Comparison of ENCODE assay signal across 20 cellular contexts in genomic region chr3:7640787-7641186, GRCh38.
DNase-seq lines count a peak whose midpoint lies in the region; ATAC-seq, FAIRE-seq and TF ChIP-seq lines count a peak whose summit lies in the region.
"Had no signal": no experiment of that assay in that cellular context is flagged by ENCODE, and none has a peak within 500 bp of the region (broad histone marks: within the 10 kb centered on the region; RNA-seq: fewer than 3 reads in every experiment).

No MANE protein-coding gene starts in this region.

- H2AFZ ChIP-seq in astrocyte (ENCODE audit: low read depth, low read length): no peak overlapping the region

- intact Hi-C loops in esophagus squamous epithelium (cut with DNase I): no loop called here

- no peak for TF ChIP-seq CTCF in astrocyte (IDR thresholded peaks at IDR 0.05; ENCODE audit: insufficient read depth, low read depth, low read length)
- TF ChIP-seq CTCF in esophagus squamous epithelium (IDR thresholded peaks at IDR 0.05): no peak

- H3K4me3 ChIP-seq in astrocyte (ENCODE audit: insufficient read depth, low read depth, low read length): no peak overlapping the region
- no peak overlapping the region for H3K4me3 ChIP-seq in small intestine (ENCODE audit: low read depth in 1 of 2, low read length in 2 of 2)
- no peak overlapping the region for H3K4me3 ChIP-seq in esophagus squamous epithelium

- H3K4me2 ChIP-seq in astrocyte (ENCODE audit: low read length): no peak overlapping the region

- peak; percentile 46 for ATAC-seq in stimulated activated naive CD8-positive, alpha-beta T cell treated with anti-CD3 and anti-CD28 coated beads, Interleukin-15, Interleukin-2, amounts not matched to agents 100 U/mL and 50 U/mL, for 24 hours
- no peak for ATAC-seq in stimulated activated naive CD8-positive, alpha-beta T cell treated with anti-CD3 and anti-CD28 coated beads, Interleukin-15, amount 100 ng/mL, for 72 hours
- ATAC-seq in left lobe of liver (peak; percentile 81), HG03045 (IDR thresholded peaks at IDR 0.05; ENCODE audit: unreplicated experiment) (no peak)
- ATAC-seq: PC-3 had no signal

- no peak overlapping the region for H3K4me3 Mint-ChIP-seq in stimulated activated naive CD8-positive, alpha-beta T cell treated with anti-CD3 and anti-CD28 coated beads, Interleukin-15, amount 100 ng/mL, for 72 hours
- H3K4me3 Mint-ChIP-seq in astrocyte (ENCODE audit: unreplicated experiment): no peak overlapping the region
- H3K4me3 Mint-ChIP-seq: CD14-positive monocyte had no signal

- H3K79me2 ChIP-seq in astrocyte (ENCODE audit: insufficient read depth, low read length): no peaks in the 10 kb centered on the region

- no peak for FAIRE-seq in astrocyte (lab: Jason Lieb, UNC)
- peak; percentile 61 for FAIRE-seq in small intestine (lab: Jason Lieb, UNC)
- FAIRE-seq: H54 had no signal

- H3K27me3 Mint-ChIP-seq in stimulated activated naive CD8-positive, alpha-beta T cell treated with anti-CD3 and anti-CD28 coated beads, Interleukin-15, amount 100 ng/mL, for 72 hours: no peaks in the 10 kb centered on the region
- H3K27me3 Mint-ChIP-seq in astrocyte (ENCODE audit: low read depth, unreplicated experiment): no peaks in the 10 kb centered on the region

- H3K27me3 ChIP-seq in astrocyte (ENCODE audit: insufficient read depth, low read length): no peaks in the 10 kb centered on the region
- no peaks in the 10 kb centered on the region for H3K27me3 ChIP-seq in small intestine (ENCODE audit: control insufficient read depth in 2 of 2, insufficient read depth in 2 of 2, low read length in 2 of 2)
- H3K27me3 ChIP-seq in esophagus squamous epithelium: no peaks in the 10 kb centered on the region

- H3K27ac ChIP-seq in astrocyte (ENCODE audit: low read depth, low read length): no peak overlapping the region
- H3K27ac ChIP-seq in small intestine (ENCODE audit: low read depth in 1 of 2, low read length in 1 of 2): no peak overlapping the region
- H3K27ac ChIP-seq in esophagus squamous epithelium: no peak overlapping the region
- H3K27ac ChIP-seq: RWPE1 had no signal

- no peak overlapping the region for H3K27ac Mint-ChIP-seq in stimulated activated naive CD8-positive, alpha-beta T cell treated with anti-CD3 and anti-CD28 coated beads, Interleukin-15, amount 100 ng/mL, for 72 hours
- H3K27ac Mint-ChIP-seq in astrocyte (ENCODE audit: unreplicated experiment): no peak overlapping the region
- H3K27ac Mint-ChIP-seq: CD14-positive monocyte had no signal

- no peaks in the 10 kb centered on the region for H3K4me1 ChIP-seq in astrocyte (ENCODE audit: insufficient read depth, low read length)
- H3K4me1 ChIP-seq in small intestine (ENCODE audit: control insufficient read depth in 2 of 2, insufficient read depth in 1 of 2, low read depth in 1 of 2, low read length in 1 of 2): peaks cover 3 to 14% of the 10 kb centered on the region in 2 donors
- no peaks in the 10 kb centered on the region for H3K4me1 ChIP-seq in esophagus squamous epithelium

- peaks cover 4 to 6% of the 10 kb centered on the region in 2 donors for H3K9me3 Mint-ChIP-seq in stimulated activated naive CD8-positive, alpha-beta T cell treated with anti-CD3 and anti-CD28 coated beads, Interleukin-15, amount 100 ng/mL, for 72 hours
- H3K9me3 Mint-ChIP-seq in astrocyte (ENCODE audit: unreplicated experiment): peaks cover 3% of the 10 kb centered on the region

- H3K9me3 ChIP-seq in astrocyte (ENCODE audit: insufficient read depth, low read depth, low read length): no peaks in the 10 kb centered on the region
- no peaks in the 10 kb centered on the region for H3K9me3 ChIP-seq in small intestine (ENCODE audit: control insufficient read depth, low read depth)
- no peaks in the 10 kb centered on the region for H3K9me3 ChIP-seq in esophagus squamous epithelium

- H3K36me3 ChIP-seq in astrocyte (ENCODE audit: insufficient read depth, low read length) (no peaks in the 10 kb centered on the region), small intestine (ENCODE audit: control insufficient read depth in 2 of 2, insufficient read depth in 2 of 2, low read length in 2 of 2) (no peaks in the 10 kb centered on the region), esophagus squamous epithelium (no peaks in the 10 kb centered on the region)

- H3K36me3 Mint-ChIP-seq in astrocyte (ENCODE audit: low read depth, unreplicated experiment): no peaks in the 10 kb centered on the region
- H3K36me3 Mint-ChIP-seq: CD14-positive monocyte had no signal

- no peaks in the 10 kb centered on the region for H4K20me1 ChIP-seq in astrocyte (ENCODE audit: insufficient read depth, low read length)

- H3K9ac ChIP-seq in astrocyte (ENCODE audit: low read length): no peak overlapping the region

- H3K4me1 Mint-ChIP-seq in stimulated activated naive CD8-positive, alpha-beta T cell treated with anti-CD3 and anti-CD28 coated beads, Interleukin-15, amount 100 ng/mL, for 72 hours: no peaks in the 10 kb centered on the region
- H3K4me1 Mint-ChIP-seq in astrocyte (ENCODE audit: low read depth, unreplicated experiment): peaks cover 7% of the 10 kb centered on the region

- TF ChIP-seq POLR2A in esophagus squamous epithelium (IDR thresholded peaks at IDR 0.05): no peak

- DNase-seq in stimulated activated naive CD8-positive, alpha-beta T cell treated with anti-CD3 and anti-CD28 coated beads, Interleukin-15, Interleukin-2, amounts not matched to agents 100 U/mL and 50 U/mL, for 24 hours: no peak
- DNase-seq in stimulated activated naive CD8-positive, alpha-beta T cell treated with anti-CD3 and anti-CD28 coated beads, Interleukin-15, amount 100 ng/mL, for 72 hours: no peak
- DNase-seq in astrocyte (ENCODE audit: low read depth): peak; percentile 16
- no peak for DNase-seq in left lobe of liver (ENCODE audit: low spot score)
- peak; percentile 74 for DNase-seq in small intestine
- DNase-seq in activated effector memory CD4-positive, alpha-beta T cell treated with anti-CD3 and anti-CD28 coated beads, Interleukin-2, amount 50 U/mL, for 16 hours: no peak
- DNase-seq in esophagus squamous epithelium (lab: John Stamatoyannopoulos, UW): no peak
- DNase-seq: DMS 273 treated with DMSO at 0.1 percent for 48 hours, GDM1, IMR-90, NCI-H1417 treated with DMSO at 0.1 percent for 48 hours, NCI-H187 treated with DMSO at 0.1 percent for 48 hours, NCI-H2227 treated with DMSO at 0.1 percent for 48 hours, NCI-H524, PC-3, SIG-M5 had no signal

Comparison
In these comparisons a context has a peak if more than half of its experiments do, and no peak if none do; other contexts are left out.
1. ATAC-seq: peak in stimulated activated naive CD8-positive, alpha-beta T cell treated with anti-CD3 and anti-CD28 coated beads, Interleukin-15, Interleukin-2, amounts not matched to agents 100 U/mL and 50 U/mL, for 24 hours (single experiment) and left lobe of liver (single experiment); none in stimulated activated naive CD8-positive, alpha-beta T cell treated with anti-CD3 and anti-CD28 coated beads, Interleukin-15, amount 100 ng/mL, for 72 hours (single experiment) and HG03045 (single experiment).
2. DNase-seq: peak in astrocyte (single experiment) and small intestine (single experiment); none in stimulated activated naive CD8-positive, alpha-beta T cell treated with anti-CD3 and anti-CD28 coated beads, Interleukin-15, Interleukin-2, amounts not matched to agents 100 U/mL and 50 U/mL, for 24 hours (single experiment), stimulated activated naive CD8-positive, alpha-beta T cell treated with anti-CD3 and anti-CD28 coated beads, Interleukin-15, amount 100 ng/mL, for 72 hours (0 of 2), left lobe of liver (single experiment), activated effector memory CD4-positive, alpha-beta T cell treated with anti-CD3 and anti-CD28 coated beads, Interleukin-2, amount 50 U/mL, for 16 hours (single experiment) and esophagus squamous epithelium (single experiment).